Comparison of ENCODE assay signal across 8 cellular contexts in genomic region chr14:71321556-71322315, GRCh38.
DNase-seq lines count a peak whose midpoint lies in the region; ATAC-seq and TF ChIP-seq lines count a peak whose summit lies in the region.

No MANE protein-coding gene starts in this region.

- H3K4me3 ChIP-seq in GM08714 (ENCODE audit: low read length) = peak overlapping the region; percentile 92
- H3K4me3 ChIP-seq in iPS-11a (ENCODE audit: low read depth, low read length) = peak overlapping the region; percentile 85
- H3K4me3 ChIP-seq in skeletal muscle cell (ENCODE audit: low read depth, low read length) = peak overlapping the region; percentile 75

- TF ChIP-seq CTCF in 22Rv1 (IDR thresholded peaks at IDR 0.05) = no peak

- DNase-seq in NCI-H226 (peak; percentile 65), amniotic stem cell (lab: John Stamatoyannopoulos, UW) (peak; percentile 47), skeletal muscle cell (ENCODE audit: low read depth) (peak; percentile 47)

- ATAC-seq in HG03039 (IDR thresholded peaks at IDR 0.05; ENCODE audit: unreplicated experiment) (no peak), GM21737 (IDR thresholded peaks at IDR 0.05; ENCODE audit: unreplicated experiment) (no peak)

- H3K27ac ChIP-seq in 22Rv1 = peak overlapping the region; percentile 86
